Comparison of ENCODE assay signal across 14 cellular contexts in genomic region chr5:38591450-38591849, GRCh38. TPM values are rescaled to one million over a fixed set of nuclear protein-coding genes. Genes with fewer than 3 reads are reported as not detected.
"Had no signal": no experiment of that assay in that cellular context is flagged by ENCODE, and none has a peak within 500 bp of the region (broad histone marks: within the 10 kb centered on the region; RNA-seq: fewer than 3 reads in every experiment).

No MANE protein-coding gene starts in this region.

- H3K36me3 ChIP-seq: prostate gland, sigmoid colon had no signal

- H3K4me3 ChIP-seq: prostate gland, sigmoid colon, testis had no signal

- H3K27ac ChIP-seq: prostate gland, sigmoid colon, testis had no signal

- DNase-seq: activated CD4-positive, alpha-beta T cell treated with anti-CD3 and anti-CD28 coated beads for 48 hours; activated naive CD4-positive, alpha-beta T cell treated with anti-CD3 and anti-CD28 coated beads for 36 hours; effector memory CD8-positive, alpha-beta T cell; head of caudate nucleus; mesendoderm; nephron progenitor cell; sigmoid colon; stimulated activated CD4-positive, alpha-beta T cell treated with anti-CD3 and anti-CD28 coated beads, Interleukin-15, amount 100 ng/mL, for 24 hours; stimulated activated CD4-positive, alpha-beta T cell treated with anti-CD3 and anti-CD28 coated beads, Interleukin-4, amount 100 ng/mL, for 24 hours; stimulated activated naive CD8-positive, alpha-beta T cell treated with anti-CD3 and anti-CD28 coated beads, Interleukin-15, amount 100 ng/mL, for 72 hours; testis had no signal

- ATAC-seq: effector memory CD8-positive, alpha-beta T cell; stimulated activated naive CD8-positive, alpha-beta T cell treated with anti-CD3 and anti-CD28 coated beads, Interleukin-15, amount 100 ng/mL, for 72 hours; WTC11 had no signal

- H3K9me3 ChIP-seq: prostate gland, sigmoid colon, testis had no signal

- H3K27me3 ChIP-seq: sigmoid colon, testis had no signal

- H3K4me1 ChIP-seq: prostate gland, sigmoid colon, testis had no signal

RNA-seq across cellular contexts. Expression of gene LIFR, which starts 35.0 kb away (rescaled TPM):
- total RNA-seq: T-helper 1 cell treated with Interleukin-12 subunit alpha and Interleukin-12 subunit beta and Interleukin-4 antibody, amounts not matched to agents 30 ng/mL and 1 ng/mL, for 36 hours had no signal
